ENCODE assay signal across 32 cellular contexts in the genomic region with DNA sequence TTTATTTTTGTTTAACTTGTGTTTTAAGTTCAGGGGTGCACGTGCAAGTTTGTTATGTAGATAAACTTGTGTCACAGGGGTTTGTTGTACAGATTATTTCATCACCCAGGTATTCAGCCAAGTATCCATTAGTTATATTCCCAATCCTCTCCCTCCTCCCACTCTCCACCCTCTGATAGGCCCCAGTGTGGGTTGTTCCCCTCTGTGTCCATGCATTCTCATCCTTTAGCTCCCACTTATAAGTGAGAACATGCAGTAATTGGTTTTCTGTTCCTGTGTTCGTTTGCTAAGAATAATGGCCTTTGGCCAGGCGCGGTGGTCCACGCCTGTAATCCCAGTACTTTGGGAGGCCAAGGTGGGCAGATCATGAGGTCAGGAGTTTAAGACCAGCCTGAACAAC.
"Had no signal": no experiment of that assay in that cellular context is flagged by ENCODE, and none has a peak within 500 bp of the region (broad histone marks: within the 10 kb centered on the region; RNA-seq: fewer than 3 reads in every experiment).

No MANE protein-coding gene starts in this region.

- H3K9me3 ChIP-seq: MG63 had no signal

- H3K4me3 ChIP-seq: MG63 had no signal

- H3K36me3 ChIP-seq: MG63 had no signal

- H3K27me3 ChIP-seq: MG63 had no signal

- DNase-seq: Karpas-422, Kasumi-1, MG63, MM.1S, MV-4-11, NCI-H1048, NCI-H1092, NCI-H1092 treated with DMSO at 0.1 percent for 48 hours, NCI-H1105, NCI-H1105 treated with DMSO at 0.1 percent for 48 hours, NCI-H1417, NCI-H1417 treated with DMSO at 0.1 percent for 48 hours, NCI-H1436, NCI-H1436 treated with DMSO at 0.1 percent for 48 hours, NCI-H146, NCI-H187, NCI-H187 treated with DMSO at 0.1 percent for 48 hours, NCI-H1930, NCI-H2029, NCI-H2029 treated with DMSO at 0.1 percent for 48 hours, NCI-H2081, NCI-H2081 treated with DMSO at 0.1 percent for 48 hours, NCI-H2107, NCI-H2171, NCI-H2171 treated with DMSO at 0.1 percent for 48 hours, NCI-H2227 treated with DMSO at 0.1 percent for 48 hours, NCI-H226, NCI-H345, NCI-H446, NCI-H446 treated with DMSO at 0.1 percent for 48 hours, NCI-H510A, NCI-H510A treated with DMSO at 0.1 percent for 48 hours had no signal
